In genomic region chr19:45862564-45863334, GRCh38 we compare ENCODE assay signal across 8 cellular contexts. TPM values are rescaled to one million over a fixed set of nuclear protein-coding genes. Genes with fewer than 3 reads are reported as not detected.
A peak's percentile ranks its signal among the peaks of the same experiment; 100 is the strongest.
DNase-seq lines count a peak whose midpoint lies in the region; ATAC-seq and TF ChIP-seq lines count a peak whose summit lies in the region.

Gene SYMPK (minus strand): TSS chr19:45863147. CDS start chr19:45854495, 8,652 bp downstream.

- peak within 1 kb of the TSS; percentile 87 for H3K4me3 Mint-ChIP-seq in activated CD4-positive, alpha-beta T cell treated with anti-CD3 and anti-CD28 coated beads for 36 hours

- H3K4me3 ChIP-seq in choroid plexus epithelial cell (ENCODE audit: low read depth, low read length), result peak within 1 kb of the TSS; percentile 99
- H3K4me3 ChIP-seq in kidney epithelial cell (ENCODE audit: low read depth, low read length), result peak within 1 kb of the TSS; percentile 84

- peaks cover 31% of the 10 kb centered on the region for H3K4me1 Mint-ChIP-seq in activated CD4-positive, alpha-beta T cell treated with anti-CD3 and anti-CD28 coated beads for 36 hours

- no peak for TF ChIP-seq CTCF in choroid plexus epithelial cell (conservative IDR thresholded peaks at IDR 0.05; ENCODE audit: low read depth, low read length)
- TF ChIP-seq CTCF in kidney epithelial cell (IDR thresholded peaks at IDR 0.05; ENCODE audit: insufficient read depth, low read length, poor library complexity, severe bottlenecking), result no peak

- H3K27me3 Mint-ChIP-seq in activated CD4-positive, alpha-beta T cell treated with anti-CD3 and anti-CD28 coated beads for 36 hours, result peaks cover 17% of the 10 kb centered on the region

- DNase-seq in AML-193 (lab: John Stamatoyannopoulos, UW) (peak; percentile 94 to 97), NCI-H524 (lab: John Stamatoyannopoulos, UW) (peak; percentile 93 to 97), choroid plexus epithelial cell (ENCODE audit: low read depth) (peak; percentile 99), kidney epithelial cell (ENCODE audit: low read depth) (peak; percentile 90)
- peak; percentile 100 for DNase-seq in activated CD4-positive, alpha-beta T cell treated with anti-CD3 and anti-CD28 coated beads for 36 hours
- peak; percentile 98 to 99 for DNase-seq in stimulated activated CD4-positive, alpha-beta T cell treated with anti-CD3 and anti-CD28 coated beads, Interleukin-15, amount 100 ng/mL, for 48 hours (ENCODE audit: low read depth in 2 of 2)

- H3K27ac Mint-ChIP-seq in activated CD4-positive, alpha-beta T cell treated with anti-CD3 and anti-CD28 coated beads for 36 hours, result peak within 1 kb of the TSS; percentile 95

- no peaks in the 10 kb centered on the region for H3K9me3 Mint-ChIP-seq in activated CD4-positive, alpha-beta T cell treated with anti-CD3 and anti-CD28 coated beads for 36 hours (ENCODE audit: low read depth)

- peaks cover 13% of the 10 kb centered on the region for H3K27me3 ChIP-seq in kidney epithelial cell (ENCODE audit: control insufficient read depth, insufficient read depth, low read length)

- peak; percentile 89 for ATAC-seq in HG03439 (IDR thresholded peaks at IDR 0.05; ENCODE audit: unreplicated experiment)
- peak; percentile 96 for ATAC-seq in activated CD4-positive, alpha-beta T cell treated with anti-CD3 and anti-CD28 coated beads for 36 hours

- H3K36me3 Mint-ChIP-seq in activated CD4-positive, alpha-beta T cell treated with anti-CD3 and anti-CD28 coated beads for 36 hours (ENCODE audit: low read depth), result peaks cover 15% of the 10 kb centered on the region

- H3K36me3 ChIP-seq in kidney epithelial cell (ENCODE audit: control insufficient read depth, insufficient read depth, low read length), result peaks cover 2% of the 10 kb centered on the region

- intact Hi-C loops in activated CD4-positive, alpha-beta T cell treated with anti-CD3 and anti-CD28 coated beads for 36 hours (cut with DNase I, micrococcal nuclease), result loop anchor here (1.0 to 5.0 kb wide), 21 partner anchors 24 to 988 kb away; partner anchors contain the start of genes CCDC61 (in 2 of the 2), DMWD (in 2 of the 2), IRF2BP1 (in 2 of the 2) and MYPOP (in 2 of the 2)

- TF ChIP-seq POLR2A in GM19193 (IDR thresholded peaks at IDR 0.05; ENCODE audit: extremely low read depth, insufficient read depth, insufficient read length), result peak; percentile 82

- POLR2A ChIA-PET in activated CD4-positive, alpha-beta T cell treated with anti-CD3 and anti-CD28 coated beads for 36 hours (lab: Charles Lee), result interaction anchor here (0.6 to 2.3 kb wide), 7 partner anchors 9 to 132 kb away, joined by 3 to 23 read pairs (median 4); partner anchors contain the start of genes CCDC61 and IRF2BP1

- CTCF ChIA-PET in activated CD4-positive, alpha-beta T cell treated with anti-CD3 and anti-CD28 coated beads for 36 hours (lab: Charles Lee), result interaction anchor here (0.6 to 6.6 kb wide), 10 partner anchors 22 to 572 kb away, joined by 3 to 84 read pairs (median 6); partner anchors contain the start of genes CCDC61, IRF2BP1, MYPOP and SIX5

RNA-seq across cellular contexts. Expression of gene SYMPK, which starts in this region (rescaled TPM):
- 100 to 1,000 TPM; 108 to 128 TPM for total RNA-seq in activated CD4-positive, alpha-beta T cell treated with anti-CD3 and anti-CD28 coated beads for 36 hours
- 32.2 and 52.0 TPM in 2 replicates for total RNA-seq in kidney epithelial cell

Comparison
In these comparisons a context has a peak if more than half of its experiments do, and no peak if none do; other contexts are left out.
1. Peak in every context shown above with its lines: DNase-seq, ATAC-seq and H3K4me3 ChIP-seq.